In genomic region chr3:48067271-48067670, GRCh38 we compare ENCODE assay signal across 19 cellular contexts. TPM values are rescaled to one million over a fixed set of nuclear protein-coding genes. Genes with fewer than 3 reads are reported as not detected.
DNase-seq lines count a peak whose midpoint lies in the region; ATAC-seq and TF ChIP-seq lines count a peak whose summit lies in the region.
"Had no signal": no experiment of that assay in that cellular context is flagged by ENCODE, and none has a peak within 500 bp of the region (broad histone marks: within the 10 kb centered on the region; RNA-seq: fewer than 3 reads in every experiment).

No MANE protein-coding gene starts in this region.

- no peaks in the 10 kb centered on the region for H3F3A ChIP-seq in MM.1S (ENCODE audit: insufficient read depth, low read length)

- no peak for ATAC-seq in HG02610 (IDR thresholded peaks at IDR 0.05; ENCODE audit: unreplicated experiment)
- ATAC-seq in HG03460 (IDR thresholded peaks at IDR 0.05; ENCODE audit: unreplicated experiment) = no peak
- ATAC-seq: GM23338 had no signal

- no peaks in the 10 kb centered on the region for H3K9me2 ChIP-seq in MM.1S (replicated peaks; ENCODE audit: insufficient read depth, low read length)

- H3K79me2 ChIP-seq in MM.1S (ENCODE audit: low read length) = peaks cover 93% of the 10 kb centered on the region
- H3K79me2 ChIP-seq in osteoblast (ENCODE audit: insufficient read depth, low read length) = peaks cover 96% of the 10 kb centered on the region

- no peak overlapping the region for H3K4me2 ChIP-seq in MM.1S (ENCODE audit: low read depth, low read length)
- H3K4me2 ChIP-seq in osteoblast (ENCODE audit: insufficient read depth, low read length) = no peak overlapping the region
- H3K4me2 ChIP-seq: GM23338 had no signal

- DNase-seq in MM.1S (peak; percentile 30), RWPE1 (ENCODE audit: low spot score) (no peak), osteoblast (ENCODE audit: insufficient read length, low spot score, missing footprints) (peak; percentile 32), NCI-H345 treated with DMSO at 0.1 percent for 48 hours (lab: John Stamatoyannopoulos, UW; ENCODE audit: unreplicated experiment) (no peak)
- DNase-seq: ACHN; BE2C; C1 segment of cervical spinal cord; CD4-positive, CD25-positive, alpha-beta regulatory T cell; CD8-positive, alpha-beta memory T cell; COR-L47; DMS 273 treated with DMSO at 0.1 percent for 48 hours; DMS53; DND-41; EL; HCEC 1CT had no signal

- H3K27me3 ChIP-seq in MM.1S (replicated peaks; ENCODE audit: insufficient read depth, low read length) = no peaks in the 10 kb centered on the region
- H3K27me3 ChIP-seq in osteoblast (ENCODE audit: insufficient read depth, low read length) = no peaks in the 10 kb centered on the region
- no peaks in the 10 kb centered on the region for H3K27me3 ChIP-seq in skeletal muscle tissue (ENCODE audit: control insufficient read depth in 3 of 3, insufficient read depth in 3 of 3, low read length in 3 of 3)
- H3K27me3 ChIP-seq: BE2C had no signal

- H4K20me1 ChIP-seq in MM.1S (ENCODE audit: insufficient read depth, low read length) (0 out of 2 replicates have a peak, but pooled peaks cover 4% of the 10 kb centered on the region), osteoblast (ENCODE audit: insufficient read depth, low read length) (peaks cover 75% of the 10 kb centered on the region)

- H3K4me3 ChIP-seq in MM.1S (ENCODE audit: low read length) (no peak overlapping the region), osteoblast (ENCODE audit: insufficient read depth, low read length) (no peak overlapping the region), skeletal muscle tissue (ENCODE audit: low read length in 3 of 3) (no peak overlapping the region)
- H3K4me3 ChIP-seq: GM23338 had no signal

- H3K9me3 ChIP-seq in MM.1S (replicated peaks; ENCODE audit: insufficient read depth, low read length) (no peaks in the 10 kb centered on the region), osteoblast (ENCODE audit: low read depth, low read length) (no peaks in the 10 kb centered on the region), skeletal muscle tissue (ENCODE audit: control insufficient read depth in 3 of 3, low read length in 3 of 3) (no peaks in the 10 kb centered on the region)
- H3K9me3 ChIP-seq: BE2C had no signal

- H2AFZ ChIP-seq in MM.1S (ENCODE audit: low read length) (no peak overlapping the region), osteoblast (ENCODE audit: low read length) (no peak overlapping the region)
- H2AFZ ChIP-seq: GM23338 had no signal

- CTCF ChIA-PET in RWPE1 (lab: Yijun Ruan, JAX) = no interaction called here

- H3K27ac ChIP-seq in MM.1S (ENCODE audit: low read length) = no peak overlapping the region
- 0 out of 2 replicates have a peak overlapping the region, but pooled peaks have one; percentile 16 for H3K27ac ChIP-seq in RWPE1
- H3K27ac ChIP-seq in osteoblast (ENCODE audit: low read depth, low read length) = no peak overlapping the region
- H3K27ac ChIP-seq in skeletal muscle tissue (ENCODE audit: low read depth, low read length) = peak overlapping the region; percentile 19

- no peaks in the 10 kb centered on the region for H3K36me3 ChIP-seq in MM.1S (replicated peaks; ENCODE audit: insufficient read depth, low read length)
- peaks cover 14% of the 10 kb centered on the region for H3K36me3 ChIP-seq in osteoblast (ENCODE audit: insufficient read depth, low read length)
- H3K36me3 ChIP-seq in skeletal muscle tissue (ENCODE audit: control insufficient read depth in 3 of 3, insufficient read depth in 3 of 3, low read length in 3 of 3) = peaks cover 0 to 2% (median 0%) of the 10 kb centered on the region in 3 donors
- H3K36me3 ChIP-seq: BE2C had no signal

- no peak overlapping the region for H3K9ac ChIP-seq in MM.1S (ENCODE audit: low read length)
- no peak overlapping the region for H3K9ac ChIP-seq in skeletal muscle tissue (ENCODE audit: low read depth in 1 of 3, low read length in 3 of 3)

- H3K4me1 ChIP-seq in MM.1S (ENCODE audit: low read length) (no peaks in the 10 kb centered on the region), osteoblast (ENCODE audit: insufficient read depth, low read length) (peaks cover 30% of the 10 kb centered on the region), skeletal muscle tissue (ENCODE audit: control insufficient read depth in 3 of 3, insufficient read depth in 3 of 3, low read length in 3 of 3) (peaks cover 11 to 49% (median 24%) of the 10 kb centered on the region in 3 donors)
- H3K4me1 ChIP-seq: BE2C had no signal

- POLR2A ChIA-PET in RWPE1 (lab: Yijun Ruan, JAX; ENCODE audit: low non-redundant PET) = no interaction called here

- TF ChIP-seq CTCF in MM.1S (IDR thresholded peaks at IDR 0.05; ENCODE audit: low read length) (no peak), RWPE1 (conservative IDR thresholded peaks at IDR 0.05; ENCODE audit: low read depth) (no peak), osteoblast (IDR thresholded peaks at IDR 0.05; ENCODE audit: extremely low read depth, low read depth, low read length) (no peak)

RNA-seq across cellular contexts. Expression of gene MAP4, which starts 51.1 kb away (rescaled TPM):
- total RNA-seq in osteoblast (158 TPM in 2 replicates), skeletal muscle tissue (106 TPM)

Comparison
In these comparisons a context has a peak if more than half of its experiments do, and no peak if none do; other contexts are left out.
1. DNase-seq: peak in MM.1S (single experiment) and osteoblast (single experiment); none in RWPE1 (single experiment) and NCI-H345 treated with DMSO at 0.1 percent for 48 hours (single experiment).
2. H3K27ac ChIP-seq: peak in RWPE1 (single experiment) and skeletal muscle tissue (single experiment); none in MM.1S (single experiment) and osteoblast (single experiment).